Comparison of ENCODE assay signal across 8 cellular contexts in genomic region chr4:40055379-40055872, GRCh38. TPM values are rescaled to one million over a fixed set of nuclear protein-coding genes. Genes with fewer than 3 reads are reported as not detected.
DNase-seq lines count a peak whose midpoint lies in the region; ATAC-seq and TF ChIP-seq lines count a peak whose summit lies in the region.

No MANE protein-coding gene starts in this region.

- H3K27ac Mint-ChIP-seq in dendritic cell treated with granulocyte-macrophage colony-stimulating factor and Interleukin-4, amounts not matched to agents 40 ng/mL and 50 ng/mL, for 4 days, result peak overlapping the region; percentile 97
- peak overlapping the region; percentile 93 for H3K27ac Mint-ChIP-seq in neural crest cell (ENCODE audit: unreplicated experiment)

- H3K27ac ChIP-seq in SK-N-MC, result peak overlapping the region; percentile 94

- no peaks in the 10 kb centered on the region for H3K36me3 ChIP-seq in SK-N-MC (ENCODE audit: insufficient read depth, low read length)

- peak overlapping the region; percentile 95 for H3K9ac ChIP-seq in SK-N-MC (ENCODE audit: insufficient read length)

- peak overlapping the region; percentile 87 for H3K4me3 ChIP-seq in SK-N-MC

- intact Hi-C loops in dendritic cell treated with granulocyte-macrophage colony-stimulating factor and Interleukin-4, amounts not matched to agents 40 ng/mL and 50 ng/mL, for 4 days (cut with micrococcal nuclease), result loop anchor here (5.0 kb wide), 1 partner anchor 252 kb away; no protein-coding TSS in a partner anchor

- no peak for ATAC-seq in GM19467 (IDR thresholded peaks at IDR 0.05; ENCODE audit: unreplicated experiment)
- no peak for ATAC-seq in GM21528 (IDR thresholded peaks at IDR 0.05; ENCODE audit: low FRiP score, unreplicated experiment)
- ATAC-seq in HG02885 (IDR thresholded peaks at IDR 0.05; ENCODE audit: poor library complexity, unreplicated experiment), result no peak

- peak overlapping the region; percentile 93 for H3K4me3 Mint-ChIP-seq in dendritic cell treated with granulocyte-macrophage colony-stimulating factor and Interleukin-4, amounts not matched to agents 40 ng/mL and 50 ng/mL, for 4 days
- peak overlapping the region; percentile 89 for H3K4me3 Mint-ChIP-seq in neural crest cell

- no peak for TF ChIP-seq CTCF in neural crest cell (conservative IDR thresholded peaks at IDR 0.05)

- H3K27me3 Mint-ChIP-seq in dendritic cell treated with granulocyte-macrophage colony-stimulating factor and Interleukin-4, amounts not matched to agents 40 ng/mL and 50 ng/mL, for 4 days, result peaks cover 7% of the 10 kb centered on the region
- H3K27me3 Mint-ChIP-seq in neural crest cell (ENCODE audit: low read depth), result no peaks in the 10 kb centered on the region

- H3K9me3 Mint-ChIP-seq in dendritic cell treated with granulocyte-macrophage colony-stimulating factor and Interleukin-4, amounts not matched to agents 40 ng/mL and 50 ng/mL, for 4 days, result no peaks in the 10 kb centered on the region
- H3K9me3 Mint-ChIP-seq in neural crest cell, result no peaks in the 10 kb centered on the region

- H3K4me1 Mint-ChIP-seq in dendritic cell treated with granulocyte-macrophage colony-stimulating factor and Interleukin-4, amounts not matched to agents 40 ng/mL and 50 ng/mL, for 4 days (ENCODE audit: low read depth), result peaks cover 22% of the 10 kb centered on the region
- peaks cover 40% of the 10 kb centered on the region for H3K4me1 Mint-ChIP-seq in neural crest cell

- DNase-seq in stimulated activated naive CD4-positive, alpha-beta T cell (lab: John Stamatoyannopoulos, UW), result peak; percentile 19 to 70 (median 36)
- no peak for DNase-seq in stimulated activated naive CD4-positive, alpha-beta T cell treated with Interleukin-2 at 50 U/mL for 16 hours (lab: John Stamatoyannopoulos, UW)
- DNase-seq in SK-N-MC (ENCODE audit: low read depth, low spot score) (no peak), neural crest cell (ENCODE audit: low read depth, low spot score) (no peak)

- H3K36me3 Mint-ChIP-seq in dendritic cell treated with granulocyte-macrophage colony-stimulating factor and Interleukin-4, amounts not matched to agents 40 ng/mL and 50 ng/mL, for 4 days (ENCODE audit: low read depth), result peaks cover 36% of the 10 kb centered on the region
- H3K36me3 Mint-ChIP-seq in neural crest cell (ENCODE audit: low read depth), result peaks cover 2% of the 10 kb centered on the region

- H3K9me3 ChIP-seq in SK-N-MC (ENCODE audit: low read depth, low read length), result no peaks in the 10 kb centered on the region

RNA-seq across cellular contexts. Expression of gene N4BP2, which starts 1.2 kb away (rescaled TPM):
- 24.7 and 25.2 TPM in 2 replicates for total RNA-seq in neural crest cell

Comparison
In these comparisons a context has a peak if more than half of its experiments do, and no peak if none do; other contexts are left out.
1. DNase-seq: peak in stimulated activated naive CD4-positive, alpha-beta T cell (6 of 6); none in stimulated activated naive CD4-positive, alpha-beta T cell treated with Interleukin-2 at 50 U/mL for 16 hours (single experiment), SK-N-MC (single experiment) and neural crest cell (single experiment).